Comparison of ENCODE assay signal across 19 cellular contexts in genomic region chr14:101248840-101249675, GRCh38.
"Had no signal": no experiment of that assay in that cellular context is flagged by ENCODE, and none has a peak within 500 bp of the region (broad histone marks: within the 10 kb centered on the region; RNA-seq: fewer than 3 reads in every experiment).

No MANE protein-coding gene starts in this region.

- H3K4me3 Mint-ChIP-seq: activated B cell treated with CpG ODN at 0.5 μM for 24 hours; activated naive CD4-positive, alpha-beta T cell treated with anti-CD3 and anti-CD28 coated beads, Interleukin-2, amount 10 ng/mL, durations not matched to agents 7 days and 5 days; brain; immature natural killer cell; T-helper 17 cell had no signal

- H3K27ac ChIP-seq: adrenal gland, esophagus squamous epithelium, parathyroid adenoma, skin epidermis, tibial artery had no signal

- H3K27me3 Mint-ChIP-seq: activated naive CD4-positive, alpha-beta T cell treated with anti-CD3 and anti-CD28 coated beads, Interleukin-2, amount 10 ng/mL, durations not matched to agents 7 days and 5 days had no signal

- H3K36me3 ChIP-seq: adrenal gland, esophagus squamous epithelium, tibial artery, vagina had no signal

- H3K27me3 ChIP-seq: adrenal gland, vagina had no signal

- H3K9me3 Mint-ChIP-seq: activated B cell treated with CpG ODN at 0.5 μM for 24 hours; activated naive CD4-positive, alpha-beta T cell treated with anti-CD3 and anti-CD28 coated beads, Interleukin-2, amount 10 ng/mL, durations not matched to agents 7 days and 5 days had no signal

- H3K9ac ChIP-seq: parathyroid adenoma had no signal

- H3K4me3 ChIP-seq: adrenal gland, dorsolateral prefrontal cortex, esophagus squamous epithelium, skin epidermis, tibial artery, vagina had no signal

- H3K79me2 ChIP-seq: parathyroid adenoma had no signal

- H3K4me1 ChIP-seq: adrenal gland, esophagus squamous epithelium, parathyroid adenoma, tibial artery, vagina had no signal

- DNase-seq: activated B cell treated with CpG ODN at 0.5 μM for 24 hours; activated CD4-positive, alpha-beta T cell treated with anti-CD3 and anti-CD28 coated beads, Interleukin-2, amount 50 U/mL, for 1 hour; activated CD8-positive, alpha-beta memory T cell treated with anti-CD3 and anti-CD28 coated beads, Interleukin-2, amount 50 U/mL, for 4 hours; activated naive CD4-positive, alpha-beta T cell treated with anti-CD3 and anti-CD28 coated beads, Interleukin-2, amount 10 ng/mL, durations not matched to agents 7 days and 5 days; adrenal gland; esophagus squamous epithelium; foreskin fibroblast; glutamatergic neuron; immature natural killer cell; left colon; mesenchymal stem cell; retina; T-helper 17 cell had no signal

- H3K36me3 Mint-ChIP-seq: activated naive CD4-positive, alpha-beta T cell treated with anti-CD3 and anti-CD28 coated beads, Interleukin-2, amount 10 ng/mL, durations not matched to agents 7 days and 5 days; brain; immature natural killer cell had no signal

- H3K4me1 Mint-ChIP-seq: activated B cell treated with CpG ODN at 0.5 μM for 24 hours, brain had no signal

- H2AFZ ChIP-seq: parathyroid adenoma had no signal

- H3K27ac Mint-ChIP-seq: activated B cell treated with CpG ODN at 0.5 μM for 24 hours; activated naive CD4-positive, alpha-beta T cell treated with anti-CD3 and anti-CD28 coated beads, Interleukin-2, amount 10 ng/mL, durations not matched to agents 7 days and 5 days; brain; immature natural killer cell; T-helper 17 cell had no signal

- ATAC-seq: left colon, T-helper 17 cell had no signal

- H3K9me3 ChIP-seq: adrenal gland, esophagus squamous epithelium, tibial artery, vagina had no signal
